Comparison of ENCODE assay signal across 20 cellular contexts in the genomic region with DNA sequence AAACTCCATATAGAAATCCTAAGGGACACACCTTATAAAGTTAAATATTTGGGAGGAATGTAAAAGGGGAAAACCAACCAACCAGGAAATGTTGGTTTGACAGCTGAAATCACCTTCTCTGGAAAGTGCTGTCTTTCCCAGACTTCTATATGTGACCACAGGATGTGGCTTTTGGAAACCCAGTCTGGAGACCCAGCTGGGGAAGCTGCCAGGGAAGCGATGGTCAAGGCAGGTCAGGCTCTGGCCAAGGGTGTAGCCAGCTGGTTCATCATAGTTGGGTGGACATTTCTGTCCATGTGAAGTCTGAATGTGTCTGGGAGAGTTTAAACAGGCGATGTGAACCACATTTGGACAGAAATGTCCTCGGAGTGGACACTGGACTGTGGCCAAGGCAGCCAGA.
DNase-seq lines count a peak whose midpoint lies in the region; ATAC-seq and TF ChIP-seq lines count a peak whose summit lies in the region.
"Had no signal": no experiment of that assay in that cellular context is flagged by ENCODE, and none has a peak within 500 bp of the region (broad histone marks: within the 10 kb centered on the region; RNA-seq: fewer than 3 reads in every experiment).

No MANE protein-coding gene starts in this region.

- H3K4me3 Mint-ChIP-seq in WTC11 = no peak overlapping the region
- H3K4me3 Mint-ChIP-seq: activated CD4-positive, alpha-beta T cell treated with anti-CD3 and anti-CD28 coated beads, Interleukin-2, amount 10 ng/mL, durations not matched to agents 24 days and 14 days; activated CD8-positive, alpha-beta memory T cell treated with anti-CD3 and anti-CD28 coated beads, Interleukin-2, amount 10 ng/mL, durations not matched to agents 7 days and 5 days; activated naive CD8-positive, alpha-beta T cell treated with anti-CD3 and anti-CD28 coated beads for 36 hours; activated T-helper 1 cell treated with anti-CD3 and anti-CD28 coated beads, Interleukin-12 subunit alpha, Interleukin-12 subunit beta, Interleukin-2, Interleukin-4 antibody, amounts not matched to agents 30 ng/mL and 10 ng/mL and 1 ng/mL, durations not matched to agents 14 hours and 24 hours and 36 hours; B cell; neural crest cell; stimulated activated naive CD8-positive, alpha-beta T cell treated with anti-CD3 and anti-CD28 coated beads, Interleukin-15, Interleukin-2, amounts not matched to agents 100 ng/mL and 50 ng/mL, for 24 hours had no signal

- in situ Hi-C loops in astrocyte of the cerebellum (cut with HindIII; ENCODE audit: low sequenced_read_pairs) = no loop called here

- H3K4me3 ChIP-seq in astrocyte of the cerebellum (ENCODE audit: low read depth, low read length) (no peak overlapping the region), fibroblast of villous mesenchyme (ENCODE audit: low read depth, low read length) (no peak overlapping the region)
- H3K4me3 ChIP-seq: breast epithelium, psoas muscle, transverse colon had no signal

- POLR2A ChIA-PET in WTC11 (lab: Charles Lee) = no interaction called here

- CTCF ChIA-PET in WTC11 (lab: Charles Lee) = no interaction called here

- no peaks in the 10 kb centered on the region for H3K27me3 Mint-ChIP-seq in WTC11 (ENCODE audit: low read depth)
- H3K27me3 Mint-ChIP-seq: activated CD4-positive, alpha-beta T cell treated with anti-CD3 and anti-CD28 coated beads, Interleukin-2, amount 10 ng/mL, durations not matched to agents 24 days and 14 days; activated CD8-positive, alpha-beta memory T cell treated with anti-CD3 and anti-CD28 coated beads, Interleukin-2, amount 10 ng/mL, durations not matched to agents 7 days and 5 days had no signal

- DNase-seq in HCEC 1CT = peak; percentile 53
- peak; percentile 67 for DNase-seq in astrocyte of the cerebellum (ENCODE audit: low read depth)
- DNase-seq in fibroblast of villous mesenchyme (ENCODE audit: low read depth) = peak; percentile 64
- peak; percentile 35 for DNase-seq in stromal cell of bone marrow (ENCODE audit: low read depth)
- DNase-seq in WTC11 (ENCODE audit: low spot score) = no peak
- DNase-seq in NCI-H146 (lab: John Stamatoyannopoulos, UW) = no peak
- DNase-seq: activated CD4-positive, alpha-beta T cell treated with anti-CD3 and anti-CD28 coated beads, Interleukin-2, amount 10 ng/mL, durations not matched to agents 24 days and 14 days; activated CD8-positive, alpha-beta memory T cell treated with anti-CD3 and anti-CD28 coated beads, Interleukin-2, amount 10 ng/mL, durations not matched to agents 7 days and 5 days; activated naive CD8-positive, alpha-beta T cell treated with anti-CD3 and anti-CD28 coated beads for 36 hours; left colon; NCI-H524 treated with DMSO at 0.1 percent for 48 hours; psoas muscle; stimulated activated CD4-positive, alpha-beta T cell treated with anti-CD3 and anti-CD28 coated beads, Interleukin-4, amount 100 ng/mL, for 24 hours; transverse colon had no signal

- H3K36me3 Mint-ChIP-seq in WTC11 = peaks cover 25% of the 10 kb centered on the region
- H3K36me3 Mint-ChIP-seq: activated naive CD8-positive, alpha-beta T cell treated with anti-CD3 and anti-CD28 coated beads for 36 hours had no signal

- TF ChIP-seq CTCF in astrocyte of the cerebellum (IDR thresholded peaks at IDR 0.05; ENCODE audit: low read depth, low read length, missing control alignments) (no peak), fibroblast of villous mesenchyme (IDR thresholded peaks at IDR 0.05; ENCODE audit: insufficient read depth, low read depth, low read length) (no peak), WTC11 (IDR thresholded peaks at IDR 0.05) (no peak)

- peaks cover 37% of the 10 kb centered on the region for H3K4me1 Mint-ChIP-seq in WTC11
- H3K4me1 Mint-ChIP-seq: activated CD4-positive, alpha-beta T cell treated with anti-CD3 and anti-CD28 coated beads, Interleukin-2, amount 10 ng/mL, durations not matched to agents 24 days and 14 days; activated CD8-positive, alpha-beta memory T cell treated with anti-CD3 and anti-CD28 coated beads, Interleukin-2, amount 10 ng/mL, durations not matched to agents 7 days and 5 days; B cell had no signal

- peaks cover 18% of the 10 kb centered on the region for H3K9me3 Mint-ChIP-seq in WTC11

- ATAC-seq in GM21423 (IDR thresholded peaks at IDR 0.05; ENCODE audit: unreplicated experiment) (no peak), WTC11 (no peak)
- ATAC-seq: activated CD8-positive, alpha-beta memory T cell treated with anti-CD3 and anti-CD28 coated beads, Interleukin-2, amount 10 ng/mL, durations not matched to agents 7 days and 5 days; left colon; psoas muscle had no signal

- H3K27ac Mint-ChIP-seq in WTC11 = no peak overlapping the region
- H3K27ac Mint-ChIP-seq: activated CD4-positive, alpha-beta T cell treated with anti-CD3 and anti-CD28 coated beads, Interleukin-2, amount 10 ng/mL, durations not matched to agents 24 days and 14 days; activated CD8-positive, alpha-beta memory T cell treated with anti-CD3 and anti-CD28 coated beads, Interleukin-2, amount 10 ng/mL, durations not matched to agents 7 days and 5 days; activated naive CD8-positive, alpha-beta T cell treated with anti-CD3 and anti-CD28 coated beads for 36 hours; activated T-helper 1 cell treated with anti-CD3 and anti-CD28 coated beads, Interleukin-12 subunit alpha, Interleukin-12 subunit beta, Interleukin-2, Interleukin-4 antibody, amounts not matched to agents 30 ng/mL and 10 ng/mL and 1 ng/mL, durations not matched to agents 14 hours and 24 hours and 36 hours; B cell; stimulated activated naive CD8-positive, alpha-beta T cell treated with anti-CD3 and anti-CD28 coated beads, Interleukin-15, Interleukin-2, amounts not matched to agents 100 ng/mL and 50 ng/mL, for 24 hours had no signal

TF ChIP-seq in WTC11, 78 proteins besides CTCF, POLR2A, EP300 and RAD21 (continues in another document):
- TF ChIP-seq ATF1 (CRISPR knock-in tag; IDR thresholded peaks at IDR 0.05) (no peak), MLX (CRISPR knock-in tag; IDR thresholded peaks at IDR 0.05) (no peak), TEAD4 (CRISPR knock-in tag; IDR thresholded peaks at IDR 0.05) (no peak), E2F5 (CRISPR knock-in tag; IDR thresholded peaks at IDR 0.05) (no peak), HMGXB4 (CRISPR knock-in tag; IDR thresholded peaks at IDR 0.05) (no peak), JUN (CRISPR knock-in tag; IDR thresholded peaks at IDR 0.05) (no peak), CREM (CRISPR knock-in tag; IDR thresholded peaks at IDR 0.05) (no peak), ARID4B (CRISPR knock-in tag; IDR thresholded peaks at IDR 0.05; ENCODE audit: borderline replicate concordance) (no peak), CREB1 (CRISPR knock-in tag; IDR thresholded peaks at IDR 0.05) (no peak)

Comparison
In these comparisons a context has a peak if more than half of its experiments do, and no peak if none do; other contexts are left out.
1. DNase-seq: peak in HCEC 1CT (single experiment), astrocyte of the cerebellum (single experiment), fibroblast of villous mesenchyme (single experiment) and stromal cell of bone marrow (single experiment); none in WTC11 (single experiment) and NCI-H146 (single experiment).